1 cellular context compared by ENCODE assay signal in genomic region chr22:24506802-24507438, GRCh38.
TF ChIP-seq lines count a peak whose summit lies in the region.

No MANE protein-coding gene starts in this region.

TF ChIP-seq in HEK293, 187 proteins besides CTCF, POLR2A, EP300 and RAD21 (continued from another document):
- TF ChIP-seq WT1 (tag by site-specific recombination; IDR thresholded peaks at IDR 0.05), result peak; percentile 46; the same call in 1 of the 2 replicates
- TF ChIP-seq ZNF560 (tag by site-specific recombination; IDR thresholded peaks at IDR 0.05; ENCODE audit: borderline replicate concordance), result no peak
- TF ChIP-seq ZNF792 (tag by site-specific recombination; IDR thresholded peaks at IDR 0.05), result no peak
- no peak for TF ChIP-seq ZNF48 (tag by site-specific recombination; IDR thresholded peaks at IDR 0.05)
- TF ChIP-seq, protein P1, sequence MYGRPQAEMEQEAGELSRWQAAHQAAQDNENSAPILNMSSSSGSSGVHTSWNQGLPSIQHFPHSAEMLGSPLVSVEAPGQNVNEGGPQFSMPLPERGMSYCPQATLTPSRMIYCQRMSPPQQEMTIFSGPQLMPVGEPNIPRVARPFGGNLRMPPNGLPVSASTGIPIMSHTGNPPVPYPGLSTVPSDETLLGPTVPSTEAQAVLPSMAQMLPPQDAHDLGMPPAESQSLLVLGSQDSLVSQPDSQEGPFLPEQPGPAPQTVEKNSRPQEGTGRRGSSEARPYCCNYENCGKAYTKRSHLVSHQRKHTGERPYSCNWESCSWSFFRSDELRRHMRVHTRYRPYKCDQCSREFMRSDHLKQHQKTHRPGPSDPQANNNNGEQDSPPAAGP (tag by site-specific recombination; IDR thresholded peaks at IDR 0.05), result 0 out of 2 replicates have a peak, but pooled peaks have one; percentile 50
- TF ChIP-seq, protein P2, sequence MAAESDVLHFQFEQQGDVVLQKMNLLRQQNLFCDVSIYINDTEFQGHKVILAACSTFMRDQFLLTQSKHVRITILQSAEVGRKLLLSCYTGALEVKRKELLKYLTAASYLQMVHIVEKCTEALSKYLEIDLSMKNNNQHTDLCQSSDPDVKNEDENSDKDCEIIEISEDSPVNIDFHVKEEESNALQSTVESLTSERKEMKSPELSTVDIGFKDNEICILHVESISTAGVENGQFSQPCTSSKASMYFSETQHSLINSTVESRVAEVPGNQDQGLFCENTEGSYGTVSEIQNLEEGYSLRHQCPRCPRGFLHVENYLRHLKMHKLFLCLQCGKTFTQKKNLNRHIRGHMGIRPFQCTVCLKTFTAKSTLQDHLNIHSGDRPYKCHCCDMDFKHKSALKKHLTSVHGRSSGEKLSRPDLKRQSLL (tag by site-specific recombination; IDR thresholded peaks at IDR 0.05), result no peak
- TF ChIP-seq ZNF10 (tag by site-specific recombination; IDR thresholded peaks at IDR 0.05), result no peak
- no peak for TF ChIP-seq ZBTB21 (tag by site-specific recombination; IDR thresholded peaks at IDR 0.05)
- TF ChIP-seq ZNF621 (tag by site-specific recombination; IDR thresholded peaks at IDR 0.05), result no peak
- TF ChIP-seq ZNF473 (tag by site-specific recombination; IDR thresholded peaks at IDR 0.05), result no peak
- peak; percentile 12; the same call in 1 of the 2 replicates for TF ChIP-seq ZNF394 (tag by site-specific recombination; IDR thresholded peaks at IDR 0.05; ENCODE audit: borderline replicate concordance)
- no peak for TF ChIP-seq BCL11A (tag by site-specific recombination; IDR thresholded peaks at IDR 0.05; ENCODE audit: low read depth)
- TF ChIP-seq ZNF707 (tag by site-specific recombination; IDR thresholded peaks at IDR 0.05), result no peak
- TF ChIP-seq, protein P3, sequence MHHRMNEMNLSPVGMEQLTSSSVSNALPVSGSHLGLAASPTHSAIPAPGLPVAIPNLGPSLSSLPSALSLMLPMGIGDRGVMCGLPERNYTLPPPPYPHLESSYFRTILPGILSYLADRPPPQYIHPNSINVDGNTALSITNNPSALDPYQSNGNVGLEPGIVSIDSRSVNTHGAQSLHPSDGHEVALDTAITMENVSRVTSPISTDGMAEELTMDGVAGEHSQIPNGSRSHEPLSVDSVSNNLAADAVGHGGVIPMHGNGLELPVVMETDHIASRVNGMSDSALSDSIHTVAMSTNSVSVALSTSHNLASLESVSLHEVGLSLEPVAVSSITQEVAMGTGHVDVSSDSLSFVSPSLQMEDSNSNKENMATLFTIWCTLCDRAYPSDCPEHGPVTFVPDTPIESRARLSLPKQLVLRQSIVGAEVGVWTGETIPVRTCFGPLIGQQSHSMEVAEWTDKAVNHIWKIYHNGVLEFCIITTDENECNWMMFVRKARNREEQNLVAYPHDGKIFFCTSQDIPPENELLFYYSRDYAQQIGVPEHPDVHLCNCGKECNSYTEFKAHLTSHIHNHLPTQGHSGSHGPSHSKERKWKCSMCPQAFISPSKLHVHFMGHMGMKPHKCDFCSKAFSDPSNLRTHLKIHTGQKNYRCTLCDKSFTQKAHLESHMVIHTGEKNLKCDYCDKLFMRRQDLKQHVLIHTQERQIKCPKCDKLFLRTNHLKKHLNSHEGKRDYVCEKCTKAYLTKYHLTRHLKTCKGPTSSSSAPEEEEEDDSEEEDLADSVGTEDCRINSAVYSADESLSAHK (tag by site-specific recombination; IDR thresholded peaks at IDR 0.05), result peak; percentile 98
- TF ChIP-seq ZNF501 (tag by site-specific recombination; IDR thresholded peaks at IDR 0.05), result no peak
- TF ChIP-seq ZFP37 (tag by site-specific recombination; IDR thresholded peaks at IDR 0.05), result no peak
- TF ChIP-seq, protein P4, sequence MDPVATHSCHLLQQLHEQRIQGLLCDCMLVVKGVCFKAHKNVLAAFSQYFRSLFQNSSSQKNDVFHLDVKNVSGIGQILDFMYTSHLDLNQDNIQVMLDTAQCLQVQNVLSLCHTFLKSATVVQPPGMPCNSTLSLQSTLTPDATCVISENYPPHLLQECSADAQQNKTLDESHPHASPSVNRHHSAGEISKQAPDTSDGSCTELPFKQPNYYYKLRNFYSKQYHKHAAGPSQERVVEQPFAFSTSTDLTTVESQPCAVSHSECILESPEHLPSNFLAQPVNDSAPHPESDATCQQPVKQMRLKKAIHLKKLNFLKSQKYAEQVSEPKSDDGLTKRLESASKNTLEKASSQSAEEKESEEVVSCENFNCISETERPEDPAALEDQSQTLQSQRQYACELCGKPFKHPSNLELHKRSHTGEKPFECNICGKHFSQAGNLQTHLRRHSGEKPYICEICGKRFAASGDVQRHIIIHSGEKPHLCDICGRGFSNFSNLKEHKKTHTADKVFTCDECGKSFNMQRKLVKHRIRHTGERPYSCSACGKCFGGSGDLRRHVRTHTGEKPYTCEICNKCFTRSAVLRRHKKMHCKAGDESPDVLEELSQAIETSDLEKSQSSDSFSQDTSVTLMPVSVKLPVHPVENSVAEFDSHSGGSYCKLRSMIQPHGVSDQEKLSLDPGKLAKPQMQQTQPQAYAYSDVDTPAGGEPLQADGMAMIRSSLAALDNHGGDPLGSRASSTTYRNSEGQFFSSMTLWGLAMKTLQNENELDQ (tag by site-specific recombination; IDR thresholded peaks at IDR 0.05; ENCODE audit: low read depth), result no peak
- TF ChIP-seq TRIM28 (IDR thresholded peaks at IDR 0.05; ENCODE audit: borderline replicate concordance, low read length), result no peak
- no peak for TF ChIP-seq GLIS1 (tag by site-specific recombination; IDR thresholded peaks at IDR 0.05)
- no peak for TF ChIP-seq ZNF571 (tag by site-specific recombination; IDR thresholded peaks at IDR 0.05)
- TF ChIP-seq INSM2 (tag by site-specific recombination; IDR thresholded peaks at IDR 0.05), result no peak
- no peak for TF ChIP-seq YY1 (tag by site-specific recombination; IDR thresholded peaks at IDR 0.05)
- TF ChIP-seq ZNF211 (tag by site-specific recombination; IDR thresholded peaks at IDR 0.05; ENCODE audit: low read depth), result no peak
- TF ChIP-seq ZNF596 (tag by site-specific recombination; IDR thresholded peaks at IDR 0.05), result no peak
- TF ChIP-seq, protein P5, sequence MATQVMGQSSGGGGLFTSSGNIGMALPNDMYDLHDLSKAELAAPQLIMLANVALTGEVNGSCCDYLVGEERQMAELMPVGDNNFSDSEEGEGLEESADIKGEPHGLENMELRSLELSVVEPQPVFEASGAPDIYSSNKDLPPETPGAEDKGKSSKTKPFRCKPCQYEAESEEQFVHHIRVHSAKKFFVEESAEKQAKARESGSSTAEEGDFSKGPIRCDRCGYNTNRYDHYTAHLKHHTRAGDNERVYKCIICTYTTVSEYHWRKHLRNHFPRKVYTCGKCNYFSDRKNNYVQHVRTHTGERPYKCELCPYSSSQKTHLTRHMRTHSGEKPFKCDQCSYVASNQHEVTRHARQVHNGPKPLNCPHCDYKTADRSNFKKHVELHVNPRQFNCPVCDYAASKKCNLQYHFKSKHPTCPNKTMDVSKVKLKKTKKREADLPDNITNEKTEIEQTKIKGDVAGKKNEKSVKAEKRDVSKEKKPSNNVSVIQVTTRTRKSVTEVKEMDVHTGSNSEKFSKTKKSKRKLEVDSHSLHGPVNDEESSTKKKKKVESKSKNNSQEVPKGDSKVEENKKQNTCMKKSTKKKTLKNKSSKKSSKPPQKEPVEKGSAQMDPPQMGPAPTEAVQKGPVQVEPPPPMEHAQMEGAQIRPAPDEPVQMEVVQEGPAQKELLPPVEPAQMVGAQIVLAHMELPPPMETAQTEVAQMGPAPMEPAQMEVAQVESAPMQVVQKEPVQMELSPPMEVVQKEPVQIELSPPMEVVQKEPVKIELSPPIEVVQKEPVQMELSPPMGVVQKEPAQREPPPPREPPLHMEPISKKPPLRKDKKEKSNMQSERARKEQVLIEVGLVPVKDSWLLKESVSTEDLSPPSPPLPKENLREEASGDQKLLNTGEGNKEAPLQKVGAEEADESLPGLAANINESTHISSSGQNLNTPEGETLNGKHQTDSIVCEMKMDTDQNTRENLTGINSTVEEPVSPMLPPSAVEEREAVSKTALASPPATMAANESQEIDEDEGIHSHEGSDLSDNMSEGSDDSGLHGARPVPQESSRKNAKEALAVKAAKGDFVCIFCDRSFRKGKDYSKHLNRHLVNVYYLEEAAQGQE (tag by site-specific recombination; IDR thresholded peaks at IDR 0.05), result no peak
- no peak for TF ChIP-seq ZNF658 (tag by site-specific recombination; IDR thresholded peaks at IDR 0.05)
- no peak for TF ChIP-seq ZSCAN16 (tag by site-specific recombination; IDR thresholded peaks at IDR 0.05)
- no peak for TF ChIP-seq GLIS2 (tag by site-specific recombination; IDR thresholded peaks at IDR 0.05)
- TF ChIP-seq MZF1 (tag by site-specific recombination; IDR thresholded peaks at IDR 0.05; ENCODE audit: borderline replicate concordance), result peak; percentile 86; the same call in 1 of the 2 replicates
